In genomic region chr2:86006524-86006923, GRCh38 we compare ENCODE assay signal across 9 cellular contexts.
"Had no signal": no experiment of that assay in that cellular context is flagged by ENCODE, and none has a peak within 500 bp of the region (broad histone marks: within the 10 kb centered on the region; RNA-seq: fewer than 3 reads in every experiment).

No MANE protein-coding gene starts in this region.

- H3K4me3 Mint-ChIP-seq: IgD-negative memory B cell had no signal

- H3K9ac ChIP-seq: KMS-11 had no signal

- DNase-seq: IMR-90, Karpas-422, KBM-7, KG1 had no signal

- ATAC-seq: HepG2 had no signal

- H3K4me2 ChIP-seq: KMS-11 had no signal

- FAIRE-seq: HTR-8/SVneo had no signal

- H3K27me3 Mint-ChIP-seq: IgD-negative memory B cell had no signal

- H3K27ac ChIP-seq: HL-60, KMS-11 had no signal

- H3K27ac Mint-ChIP-seq: IgD-negative memory B cell had no signal

- H3K36me3 Mint-ChIP-seq: IgD-negative memory B cell had no signal
